In genomic region chr7:130902755-130903357, GRCh38 we compare ENCODE assay signal across 10 cellular contexts.
DNase-seq lines count a peak whose midpoint lies in the region; ATAC-seq and TF ChIP-seq lines count a peak whose summit lies in the region.
"Had no signal": no experiment of that assay in that cellular context is flagged by ENCODE, and none has a peak within 500 bp of the region (broad histone marks: within the 10 kb centered on the region; RNA-seq: fewer than 3 reads in every experiment).

No MANE protein-coding gene starts in this region.

- ATAC-seq in naive thymus-derived CD4-positive, alpha-beta T cell = no peak
- no peak for ATAC-seq in HG03354 (IDR thresholded peaks at IDR 0.05; ENCODE audit: poor library complexity, severe bottlenecking, unreplicated experiment)
- ATAC-seq in GM18498 (IDR thresholded peaks at IDR 0.05; ENCODE audit: unreplicated experiment) = no peak
- ATAC-seq in GM18870 (IDR thresholded peaks at IDR 0.05; ENCODE audit: unreplicated experiment) = no peak

- no peak for TF ChIP-seq CTCF in AG04450 (IDR thresholded peaks at IDR 0.05; ENCODE audit: low read depth, low read length)

- peaks cover 4% of the 10 kb centered on the region for H3K36me3 Mint-ChIP-seq in IgD-negative memory B cell
- peaks cover 0 to 43% (median 13%) of the 10 kb centered on the region in 5 donors for H3K36me3 Mint-ChIP-seq in naive thymus-derived CD4-positive, alpha-beta T cell

- H3K27ac ChIP-seq in AG04450 (ENCODE audit: low read depth, low read length) = peak overlapping the region; percentile 94
- H3K27ac ChIP-seq in caudate nucleus (ENCODE audit: low read depth, low read length) = peak overlapping the region; percentile 37
- no peak overlapping the region for H3K27ac ChIP-seq in naive thymus-derived CD4-positive, alpha-beta T cell (ENCODE audit: low read depth, low read length)

- peaks cover 6 to 14% of the 10 kb centered on the region in 2 donors for H3K4me1 ChIP-seq in naive thymus-derived CD4-positive, alpha-beta T cell (ENCODE audit: control insufficient read depth in 2 of 2, insufficient read depth in 2 of 2, low read length in 2 of 2)

- peaks cover 0 to 22% (median 0%) of the 10 kb centered on the region in 3 experiments for H3K36me3 ChIP-seq in naive thymus-derived CD4-positive, alpha-beta T cell (ENCODE audit: control insufficient read depth in 2 of 3, insufficient read depth in 3 of 3, low read length in 3 of 3)

- H3K4me3 ChIP-seq in AG04450 (ENCODE audit: low read depth, low read length) = peak overlapping the region; percentile 25
- no peak overlapping the region for H3K4me3 ChIP-seq in naive thymus-derived CD4-positive, alpha-beta T cell (ENCODE audit: low read length)
- H3K4me3 ChIP-seq: mucosa of descending colon had no signal

- POLR2A ChIA-PET in AG04450 (lab: Yijun Ruan, JAX) = interaction anchor here (1.5 to 2.9 kb wide), 3 partner anchors 9 to 33 kb away, joined by 4 to 25 read pairs (median 5); no protein-coding TSS in a partner anchor
- POLR2A ChIA-PET in naive thymus-derived CD4-positive, alpha-beta T cell (lab: Charles Lee) = no interaction called here

- CTCF ChIA-PET in AG04450 (lab: Charles Lee) = interaction anchor here (1.7 to 2.4 kb wide), 4 partner anchors 10 to 139 kb away, joined by 5 to 10 read pairs (median 7); no protein-coding TSS in a partner anchor
- CTCF ChIA-PET in naive thymus-derived CD4-positive, alpha-beta T cell (lab: Charles Lee) = no interaction called here

- peak overlapping the region; percentile 10 to 83 (median 56) for H3K27ac Mint-ChIP-seq in IgD-negative memory B cell
- H3K27ac Mint-ChIP-seq in naive thymus-derived CD4-positive, alpha-beta T cell = peak overlapping the region; percentile 3 to 84 (median 66)

- no peaks in the 10 kb centered on the region for H3K9me3 Mint-ChIP-seq in IgD-negative memory B cell
- no peaks in the 10 kb centered on the region for H3K9me3 Mint-ChIP-seq in naive thymus-derived CD4-positive, alpha-beta T cell

- H3K4me1 Mint-ChIP-seq in IgD-negative memory B cell = peaks cover 43 to 59% (median 50%) of the 10 kb centered on the region in 3 donors
- H3K4me1 Mint-ChIP-seq in naive thymus-derived CD4-positive, alpha-beta T cell = peaks cover 37 to 76% (median 69%) of the 10 kb centered on the region in 7 donors

- DNase-seq in AG04450 (ENCODE audit: low read depth, low spot score) (no peak), caudate nucleus (lab: John Stamatoyannopoulos, UW) (no peak), cortex of kidney (lab: John Stamatoyannopoulos, UW) (no peak)
- no peak for DNase-seq in naive thymus-derived CD4-positive, alpha-beta T cell
- DNase-seq: DND-41, mucosa of descending colon had no signal

- H3K27me3 ChIP-seq in AG04450 (ENCODE audit: control insufficient read depth, insufficient read depth, low read length) = no peaks in the 10 kb centered on the region
- no peaks in the 10 kb centered on the region for H3K27me3 ChIP-seq in naive thymus-derived CD4-positive, alpha-beta T cell (ENCODE audit: control insufficient read depth in 2 of 2, insufficient read depth in 2 of 2, low read length in 2 of 2)

- intact Hi-C loops in naive thymus-derived CD4-positive, alpha-beta T cell (cut with micrococcal nuclease) = no loop called here

- no peaks in the 10 kb centered on the region for H3K9me3 ChIP-seq in AG04450 (ENCODE audit: control insufficient read depth, insufficient read depth, low read length)
- no peaks in the 10 kb centered on the region for H3K9me3 ChIP-seq in naive thymus-derived CD4-positive, alpha-beta T cell (ENCODE audit: control insufficient read depth in 2 of 3, low read length in 3 of 3)
- H3K9me3 ChIP-seq: mucosa of descending colon had no signal

- H3K4me3 Mint-ChIP-seq in IgD-negative memory B cell = no peak overlapping the region
- no peak overlapping the region for H3K4me3 Mint-ChIP-seq in naive thymus-derived CD4-positive, alpha-beta T cell

- H3K27me3 Mint-ChIP-seq in IgD-negative memory B cell = no peaks in the 10 kb centered on the region
- H3K27me3 Mint-ChIP-seq in naive thymus-derived CD4-positive, alpha-beta T cell = no peaks in the 10 kb centered on the region
